In genomic region chr11:21174781-21175180, GRCh38 we compare ENCODE assay signal across 16 cellular contexts.
DNase-seq lines count a peak whose midpoint lies in the region; FAIRE-seq and TF ChIP-seq lines count a peak whose summit lies in the region.
"Had no signal": no experiment of that assay in that cellular context is flagged by ENCODE, and none has a peak within 500 bp of the region (broad histone marks: within the 10 kb centered on the region; RNA-seq: fewer than 3 reads in every experiment).

No MANE protein-coding gene starts in this region.

- no peak for FAIRE-seq in urothelium cell line (lab: Jason Lieb, UNC)
- FAIRE-seq: G401.6, GM12891, HepG2 had no signal

- H3K4me3 ChIP-seq in epithelial cell of esophagus (ENCODE audit: low read length): no peak overlapping the region
- H3K4me3 ChIP-seq: BLaER1 treated with 17β-estradiol and CSF1 and Interleukin-3, amounts not matched to agents 10 nM and 100 nM; GM23248 had no signal

- no peak for TF ChIP-seq CTCF in epithelial cell of esophagus (IDR thresholded peaks at IDR 0.05; ENCODE audit: insufficient read depth, low read depth, low read length, missing control alignments)

- DNase-seq in NCI-H510A treated with DMSO at 0.1 percent for 48 hours (lab: John Stamatoyannopoulos, UW) (peak; percentile 26), NCI-H510A (lab: John Stamatoyannopoulos, UW) (no peak), DMS53 treated with DMSO at 0.1 percent for 48 hours (lab: John Stamatoyannopoulos, UW; ENCODE audit: unreplicated experiment) (peak; percentile 34), NCI-H69 (lab: John Stamatoyannopoulos, UW) (peak; percentile 72), epithelial cell of esophagus (ENCODE audit: low read depth) (peak; percentile 63), superior temporal gyrus (ENCODE audit: extremely low spot score) (no peak), urothelium cell line (ENCODE audit: low spot score) (no peak), HT-29 (ENCODE audit: low spot score) (no peak)
- DNase-seq: Calu3; CD8-positive, alpha-beta T cell; GM23248; HCEC 1CT had no signal

Comparison
In these comparisons a context has a peak if more than half of its experiments do, and no peak if none do; other contexts are left out.
1. DNase-seq: peak in NCI-H510A treated with DMSO at 0.1 percent for 48 hours (single experiment), DMS53 treated with DMSO at 0.1 percent for 48 hours (single experiment), NCI-H69 (single experiment) and epithelial cell of esophagus (single experiment); none in NCI-H510A (single experiment), superior temporal gyrus (single experiment), urothelium cell line (single experiment) and HT-29 (single experiment).